Comparison of ENCODE assay signal across 1 cellular context in genomic region chr4:73341454-73341853, GRCh38.
TF ChIP-seq lines count a peak whose summit lies in the region.

No MANE protein-coding gene starts in this region.

TF ChIP-seq in HepG2, 621 proteins besides CTCF, POLR2A, EP300 and RAD21 (continued from another document and continues in another):
- peak; percentile 48; the same call in 1 of the 2 replicates for TF ChIP-seq ZNF609 (CRISPR knock-in tag; IDR thresholded peaks at IDR 0.05; ENCODE audit: borderline replicate concordance)
- TF ChIP-seq, protein P1, sequence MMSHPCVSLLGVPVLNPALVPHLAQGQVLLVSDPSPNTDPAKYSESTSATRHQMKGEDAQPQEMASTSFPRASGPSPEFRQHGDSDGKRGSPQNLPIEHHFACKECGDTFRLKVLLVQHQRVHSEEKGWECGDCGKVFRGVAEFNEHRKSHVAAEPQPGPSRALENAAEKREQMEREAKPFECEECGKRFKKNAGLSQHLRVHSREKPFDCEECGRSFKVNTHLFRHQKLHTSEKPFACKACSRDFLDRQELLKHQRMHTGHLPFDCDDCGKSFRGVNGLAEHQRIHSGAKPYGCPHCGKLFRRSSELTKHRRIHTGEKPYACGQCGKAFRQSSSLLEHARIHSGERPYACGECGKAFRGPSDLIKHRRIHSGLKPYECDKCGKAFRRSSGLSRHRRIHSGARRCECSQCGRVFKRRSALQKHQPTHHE (CRISPR knock-in tag; IDR thresholded peaks at IDR 0.05; ENCODE audit: borderline replicate concordance) = no peak
- TF ChIP-seq ZNF570 (CRISPR knock-in tag; IDR thresholded peaks at IDR 0.05; ENCODE audit: borderline replicate concordance) = no peak
- TF ChIP-seq MEIS2 (CRISPR knock-in tag; IDR thresholded peaks at IDR 0.05) = no peak
- TF ChIP-seq ETV5 (CRISPR knock-in tag; IDR thresholded peaks at IDR 0.05; ENCODE audit: borderline replicate concordance) = peak; percentile 17; the same call in 1 of the 2 replicates
- TF ChIP-seq U2AF1 (optimal IDR thresholded peaks at IDR 0.05; ENCODE audit: low read depth, low read length) = no peak
- no peak for TF ChIP-seq ZNF781 (CRISPR knock-in tag; IDR thresholded peaks at IDR 0.05; ENCODE audit: borderline replicate concordance, not compliant biosample characterization)
- TF ChIP-seq SMARCE1 (IDR thresholded peaks at IDR 0.05; ENCODE audit: borderline replicate concordance) = no peak
- TF ChIP-seq ZNF749 (CRISPR knock-in tag; IDR thresholded peaks at IDR 0.05; ENCODE audit: borderline replicate concordance) = no peak
- peak; percentile 96 for TF ChIP-seq MIXL1 (CRISPR knock-in tag; IDR thresholded peaks at IDR 0.05)
- TF ChIP-seq RXRB (CRISPR knock-in tag; IDR thresholded peaks at IDR 0.05; ENCODE audit: borderline replicate concordance) = peak; percentile 56
- no peak for TF ChIP-seq NR2F6 (IDR thresholded peaks at IDR 0.05)
- TF ChIP-seq NR2F6 (CRISPR knock-in tag; IDR thresholded peaks at IDR 0.05) = peak; percentile 36; the same call in 1 of the 2 replicates
- TF ChIP-seq NFYC (CRISPR knock-in tag; IDR thresholded peaks at IDR 0.05) = no peak
- TF ChIP-seq CEBPB (IDR thresholded peaks at IDR 0.05; ENCODE audit: borderline replicate concordance, low read depth, low read length) = peak; percentile 65
- TF ChIP-seq ARNT2 (CRISPR knock-in tag; IDR thresholded peaks at IDR 0.05; ENCODE audit: low read depth) = no peak
- TF ChIP-seq ZNF614 (CRISPR knock-in tag; IDR thresholded peaks at IDR 0.05; ENCODE audit: borderline replicate concordance) = peak; percentile 81; the same call in 1 of the 2 replicates
- no peak for TF ChIP-seq ZNF468 (CRISPR knock-in tag; IDR thresholded peaks at IDR 0.05)
- TF ChIP-seq MTA1 (CRISPR knock-in tag; IDR thresholded peaks at IDR 0.05; ENCODE audit: borderline replicate concordance) = no peak
- peak; percentile 55; the same call in 1 of the 2 replicates for TF ChIP-seq TSC22D2 (CRISPR knock-in tag; IDR thresholded peaks at IDR 0.05; ENCODE audit: borderline replicate concordance)
- no peak for TF ChIP-seq ZNF180 (CRISPR knock-in tag; IDR thresholded peaks at IDR 0.05; ENCODE audit: borderline replicate concordance, low read depth)
- TF ChIP-seq, protein P2, sequence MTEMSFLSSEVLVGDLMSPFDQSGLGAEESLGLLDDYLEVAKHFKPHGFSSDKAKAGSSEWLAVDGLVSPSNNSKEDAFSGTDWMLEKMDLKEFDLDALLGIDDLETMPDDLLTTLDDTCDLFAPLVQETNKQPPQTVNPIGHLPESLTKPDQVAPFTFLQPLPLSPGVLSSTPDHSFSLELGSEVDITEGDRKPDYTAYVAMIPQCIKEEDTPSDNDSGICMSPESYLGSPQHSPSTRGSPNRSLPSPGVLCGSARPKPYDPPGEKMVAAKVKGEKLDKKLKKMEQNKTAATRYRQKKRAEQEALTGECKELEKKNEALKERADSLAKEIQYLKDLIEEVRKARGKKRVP (CRISPR knock-in tag; IDR thresholded peaks at IDR 0.05) = 0 out of 4 replicates have a peak, but pooled peaks of 1 of the 2 experiments have one; percentile 41
- 0 out of 2 replicates have a peak, but pooled peaks have one; percentile 45 for TF ChIP-seq ZSCAN22 (CRISPR knock-in tag; IDR thresholded peaks at IDR 0.05)
- no peak for TF ChIP-seq ZNF678 (CRISPR knock-in tag; IDR thresholded peaks at IDR 0.05)
- TF ChIP-seq SOX6 (IDR thresholded peaks at IDR 0.05) = no peak
- peak; percentile 66 for TF ChIP-seq SOX6 (CRISPR knock-in tag; IDR thresholded peaks at IDR 0.05)
- peak; percentile 67; the same call in 1 of the 2 replicates for TF ChIP-seq GATAD2A (CRISPR knock-in tag; IDR thresholded peaks at IDR 0.05)
- TF ChIP-seq KDM5B (CRISPR knock-in tag; IDR thresholded peaks at IDR 0.05; ENCODE audit: borderline replicate concordance) = no peak
- peak; percentile 37; the same call in 1 of the 3 replicates for TF ChIP-seq MXI1 (IDR thresholded peaks at IDR 0.05; ENCODE audit: borderline replicate concordance, low read depth, low read length)
- TF ChIP-seq, protein P3, sequence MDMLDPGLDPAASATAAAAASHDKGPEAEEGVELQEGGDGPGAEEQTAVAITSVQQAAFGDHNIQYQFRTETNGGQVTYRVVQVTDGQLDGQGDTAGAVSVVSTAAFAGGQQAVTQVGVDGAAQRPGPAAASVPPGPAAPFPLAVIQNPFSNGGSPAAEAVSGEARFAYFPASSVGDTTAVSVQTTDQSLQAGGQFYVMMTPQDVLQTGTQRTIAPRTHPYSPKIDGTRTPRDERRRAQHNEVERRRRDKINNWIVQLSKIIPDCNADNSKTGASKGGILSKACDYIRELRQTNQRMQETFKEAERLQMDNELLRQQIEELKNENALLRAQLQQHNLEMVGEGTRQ (IDR thresholded peaks at IDR 0.05; ENCODE audit: low read depth, low read length) = no peak
- TF ChIP-seq, protein P3 (CRISPR knock-in tag; IDR thresholded peaks at IDR 0.05; ENCODE audit: borderline replicate concordance) = no peak
- TF ChIP-seq, protein P4, sequence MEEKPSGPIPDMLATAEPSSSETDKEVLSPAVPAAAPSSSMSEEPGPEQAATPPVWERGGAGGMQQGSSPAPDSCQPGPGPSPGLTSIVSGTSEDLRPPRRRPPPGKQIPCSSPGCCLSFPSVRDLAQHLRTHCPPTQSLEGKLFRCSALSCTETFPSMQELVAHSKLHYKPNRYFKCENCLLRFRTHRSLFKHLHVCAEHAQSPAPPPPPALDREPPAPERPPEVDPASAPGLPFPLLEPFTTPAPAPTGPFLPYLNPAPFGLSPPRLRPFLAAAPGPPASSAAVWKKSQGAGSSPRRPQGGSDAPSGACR (CRISPR knock-in tag; IDR thresholded peaks at IDR 0.05) = no peak
- TF ChIP-seq ZBTB7B (CRISPR knock-in tag; IDR thresholded peaks at IDR 0.05) = 0 out of 2 replicates have a peak, but pooled peaks have one; percentile 25
- TF ChIP-seq FOXA1 (IDR thresholded peaks at IDR 0.05) = no peak
- TF ChIP-seq FOXA1 (CRISPR knock-in tag; IDR thresholded peaks at IDR 0.05) = peak; percentile 35; the same call in 1 of the 2 replicates
- TF ChIP-seq SRF (IDR thresholded peaks at IDR 0.05; ENCODE audit: low read depth, low read length) = 0 out of 2 replicates have a peak, but pooled peaks have one; percentile 27
- TF ChIP-seq, protein P5, sequence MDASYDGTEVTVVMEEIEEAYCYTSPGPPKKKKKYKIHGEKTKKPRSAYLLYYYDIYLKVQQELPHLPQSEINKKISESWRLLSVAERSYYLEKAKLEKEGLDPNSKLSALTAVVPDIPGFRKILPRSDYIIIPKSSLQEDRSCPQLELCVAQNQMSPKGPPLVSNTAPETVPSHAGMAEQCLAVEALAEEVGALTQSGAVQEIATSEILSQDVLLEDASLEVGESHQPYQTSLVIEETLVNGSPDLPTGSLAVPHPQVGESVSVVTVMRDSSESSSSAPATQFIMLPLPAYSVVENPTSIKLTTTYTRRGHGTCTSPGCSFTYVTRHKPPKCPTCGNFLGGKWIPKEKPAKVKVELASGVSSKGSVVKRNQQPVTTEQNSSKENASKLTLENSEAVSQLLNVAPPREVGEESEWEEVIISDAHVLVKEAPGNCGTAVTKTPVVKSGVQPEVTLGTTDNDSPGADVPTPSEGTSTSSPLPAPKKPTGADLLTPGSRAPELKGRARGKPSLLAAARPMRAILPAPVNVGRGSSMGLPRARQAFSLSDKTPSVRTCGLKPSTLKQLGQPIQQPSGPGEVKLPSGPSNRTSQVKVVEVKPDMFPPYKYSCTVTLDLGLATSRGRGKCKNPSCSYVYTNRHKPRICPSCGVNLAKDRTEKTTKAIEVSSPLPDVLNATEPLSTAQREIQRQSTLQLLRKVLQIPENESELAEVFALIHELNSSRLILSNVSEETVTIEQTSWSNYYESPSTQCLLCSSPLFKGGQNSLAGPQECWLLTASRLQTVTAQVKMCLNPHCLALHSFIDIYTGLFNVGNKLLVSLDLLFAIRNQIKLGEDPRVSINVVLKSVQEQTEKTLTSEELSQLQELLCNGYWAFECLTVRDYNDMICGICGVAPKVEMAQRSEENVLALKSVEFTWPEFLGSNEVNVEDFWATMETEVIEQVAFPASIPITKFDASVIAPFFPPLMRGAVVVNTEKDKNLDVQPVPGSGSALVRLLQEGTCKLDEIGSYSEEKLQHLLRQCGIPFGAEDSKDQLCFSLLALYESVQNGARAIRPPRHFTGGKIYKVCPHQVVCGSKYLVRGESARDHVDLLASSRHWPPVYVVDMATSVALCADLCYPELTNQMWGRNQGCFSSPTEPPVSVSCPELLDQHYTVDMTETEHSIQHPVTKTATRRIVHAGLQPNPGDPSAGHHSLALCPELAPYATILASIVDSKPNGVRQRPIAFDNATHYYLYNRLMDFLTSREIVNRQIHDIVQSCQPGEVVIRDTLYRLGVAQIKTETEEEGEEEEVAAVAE (CRISPR knock-in tag; IDR thresholded peaks at IDR 0.05; ENCODE audit: borderline replicate concordance) = 0 out of 2 replicates have a peak, but pooled peaks have one; percentile 28
- peak; percentile 41; the same call in 1 of the 2 replicates for TF ChIP-seq ZNF652 (CRISPR knock-in tag; IDR thresholded peaks at IDR 0.05; ENCODE audit: borderline replicate concordance, low read depth)
- 0 out of 2 replicates have a peak, but pooled peaks have one; percentile 43 for TF ChIP-seq ZNF34 (CRISPR knock-in tag; IDR thresholded peaks at IDR 0.05; ENCODE audit: borderline replicate concordance)
- TF ChIP-seq PHF5A (CRISPR knock-in tag; IDR thresholded peaks at IDR 0.05; ENCODE audit: low read depth, unreplicated experiment) = peak; percentile 54
- TF ChIP-seq ZNF556 (CRISPR knock-in tag; IDR thresholded peaks at IDR 0.05; ENCODE audit: borderline replicate concordance) = 0 out of 2 replicates have a peak, but pooled peaks have one; percentile 33
- TF ChIP-seq ZNF549 (CRISPR knock-in tag; IDR thresholded peaks at IDR 0.05) = no peak
- TF ChIP-seq ZNF577 (CRISPR knock-in tag; IDR thresholded peaks at IDR 0.05; ENCODE audit: borderline replicate concordance, low read depth) = no peak
- TF ChIP-seq NR3C1 (CRISPR knock-in tag; IDR thresholded peaks at IDR 0.05) = no peak
- TF ChIP-seq HOXA3 (CRISPR knock-in tag; IDR thresholded peaks at IDR 0.05) = no peak
- TF ChIP-seq, protein P6, sequence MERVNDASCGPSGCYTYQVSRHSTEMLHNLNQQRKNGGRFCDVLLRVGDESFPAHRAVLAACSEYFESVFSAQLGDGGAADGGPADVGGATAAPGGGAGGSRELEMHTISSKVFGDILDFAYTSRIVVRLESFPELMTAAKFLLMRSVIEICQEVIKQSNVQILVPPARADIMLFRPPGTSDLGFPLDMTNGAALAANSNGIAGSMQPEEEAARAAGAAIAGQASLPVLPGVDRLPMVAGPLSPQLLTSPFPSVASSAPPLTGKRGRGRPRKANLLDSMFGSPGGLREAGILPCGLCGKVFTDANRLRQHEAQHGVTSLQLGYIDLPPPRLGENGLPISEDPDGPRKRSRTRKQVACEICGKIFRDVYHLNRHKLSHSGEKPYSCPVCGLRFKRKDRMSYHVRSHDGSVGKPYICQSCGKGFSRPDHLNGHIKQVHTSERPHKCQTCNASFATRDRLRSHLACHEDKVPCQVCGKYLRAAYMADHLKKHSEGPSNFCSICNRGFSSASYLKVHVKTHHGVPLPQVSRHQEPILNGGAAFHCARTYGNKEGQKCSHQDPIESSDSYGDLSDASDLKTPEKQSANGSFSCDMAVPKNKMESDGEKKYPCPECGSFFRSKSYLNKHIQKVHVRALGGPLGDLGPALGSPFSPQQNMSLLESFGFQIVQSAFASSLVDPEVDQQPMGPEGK (CRISPR knock-in tag; IDR thresholded peaks at IDR 0.05) = peak; percentile 34; the same call in 1 of the 2 replicates
- peak; percentile 68; the same call in 1 of the 2 replicates for TF ChIP-seq SOX5 (CRISPR knock-in tag; IDR thresholded peaks at IDR 0.05; ENCODE audit: borderline replicate concordance)
- TF ChIP-seq TBL1XR1 (IDR thresholded peaks at IDR 0.05; ENCODE audit: borderline replicate concordance, low read length, partially characterized antibody) = peak; percentile 17
- peak; percentile 99 for TF ChIP-seq STAG1 (CRISPR knock-in tag; IDR thresholded peaks at IDR 0.05)
- no peak for TF ChIP-seq ZSCAN30 (CRISPR knock-in tag; IDR thresholded peaks at IDR 0.05)
- no peak for TF ChIP-seq ZSCAN21 (CRISPR knock-in tag; IDR thresholded peaks at IDR 0.05; ENCODE audit: borderline replicate concordance)
- TF ChIP-seq PCBP2 (optimal IDR thresholded peaks at IDR 0.05; ENCODE audit: low read depth, low read length, poor library complexity, severe bottlenecking) = no peak
